1 cellular context compared by ENCODE assay signal in the genomic region with DNA sequence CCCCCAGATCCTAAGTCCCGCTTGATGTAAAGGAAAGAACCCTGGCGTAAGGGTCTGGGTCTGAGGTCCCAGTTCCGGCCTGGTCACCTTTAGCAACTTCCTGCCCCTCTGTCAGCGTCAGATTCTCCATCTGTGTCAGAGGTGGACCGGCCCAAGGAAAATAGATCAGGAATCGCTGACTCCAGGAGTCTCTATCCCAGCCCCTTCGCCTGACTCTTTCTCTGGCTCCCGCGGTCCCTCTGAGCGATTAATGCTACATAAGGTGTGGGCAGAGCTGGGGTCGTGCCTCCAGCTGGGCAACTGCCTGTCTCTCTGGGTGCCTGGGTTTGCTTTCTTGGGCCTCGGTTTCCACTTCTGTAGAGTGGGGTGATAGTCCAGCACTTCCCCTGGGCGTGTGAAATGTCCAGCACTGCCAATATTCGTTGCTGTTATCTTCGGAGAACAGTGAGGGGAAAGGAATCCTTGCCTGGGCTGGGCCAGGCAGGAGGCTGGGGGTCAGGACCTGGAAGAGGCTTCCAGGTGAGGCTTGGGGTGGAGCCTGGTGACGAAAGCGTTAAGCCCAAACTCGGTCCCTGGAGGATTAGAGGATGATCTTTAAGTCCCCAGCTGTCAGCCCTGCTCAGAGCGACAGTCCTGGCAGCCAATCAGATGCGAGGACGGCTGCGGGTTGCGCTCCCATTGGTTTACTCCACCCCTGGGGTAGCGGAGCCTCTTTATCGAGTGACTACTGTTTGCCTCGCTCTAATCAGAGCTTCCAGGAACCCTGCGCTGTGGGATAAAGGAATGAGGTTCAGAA.
A peak's percentile ranks its signal among the peaks of the same experiment; 100 is the strongest.
TF ChIP-seq lines count a peak whose summit lies in the region.

No MANE protein-coding gene starts in this region.

TF ChIP-seq in HEK293, 187 proteins besides CTCF, POLR2A, EP300 and RAD21 (continued from another document and continues in another):
- TF ChIP-seq, protein P1, sequence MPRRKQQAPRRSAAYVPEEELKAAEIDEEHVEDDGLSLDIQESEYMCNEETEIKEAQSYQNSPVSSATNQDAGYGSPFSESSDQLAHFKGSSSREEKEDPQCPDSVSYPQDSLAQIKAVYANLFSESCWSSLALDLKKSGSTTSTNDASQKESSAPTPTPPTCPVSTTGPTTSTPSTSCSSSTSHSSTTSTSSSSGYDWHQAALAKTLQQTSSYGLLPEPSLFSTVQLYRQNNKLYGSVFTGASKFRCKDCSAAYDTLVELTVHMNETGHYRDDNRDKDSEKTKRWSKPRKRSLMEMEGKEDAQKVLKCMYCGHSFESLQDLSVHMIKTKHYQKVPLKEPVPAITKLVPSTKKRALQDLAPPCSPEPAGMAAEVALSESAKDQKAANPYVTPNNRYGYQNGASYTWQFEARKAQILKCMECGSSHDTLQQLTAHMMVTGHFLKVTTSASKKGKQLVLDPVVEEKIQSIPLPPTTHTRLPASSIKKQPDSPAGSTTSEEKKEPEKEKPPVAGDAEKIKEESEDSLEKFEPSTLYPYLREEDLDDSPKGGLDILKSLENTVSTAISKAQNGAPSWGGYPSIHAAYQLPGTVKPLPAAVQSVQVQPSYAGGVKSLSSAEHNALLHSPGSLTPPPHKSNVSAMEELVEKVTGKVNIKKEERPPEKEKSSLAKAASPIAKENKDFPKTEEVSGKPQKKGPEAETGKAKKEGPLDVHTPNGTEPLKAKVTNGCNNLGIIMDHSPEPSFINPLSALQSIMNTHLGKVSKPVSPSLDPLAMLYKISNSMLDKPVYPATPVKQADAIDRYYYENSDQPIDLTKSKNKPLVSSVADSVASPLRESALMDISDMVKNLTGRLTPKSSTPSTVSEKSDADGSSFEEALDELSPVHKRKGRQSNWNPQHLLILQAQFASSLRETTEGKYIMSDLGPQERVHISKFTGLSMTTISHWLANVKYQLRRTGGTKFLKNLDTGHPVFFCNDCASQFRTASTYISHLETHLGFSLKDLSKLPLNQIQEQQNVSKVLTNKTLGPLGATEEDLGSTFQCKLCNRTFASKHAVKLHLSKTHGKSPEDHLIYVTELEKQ (tag by site-specific recombination; IDR thresholded peaks at IDR 0.05; ENCODE audit: borderline replicate concordance): 0 out of 2 replicates have a peak, but pooled peaks have one; percentile 17
- TF ChIP-seq, protein P2, sequence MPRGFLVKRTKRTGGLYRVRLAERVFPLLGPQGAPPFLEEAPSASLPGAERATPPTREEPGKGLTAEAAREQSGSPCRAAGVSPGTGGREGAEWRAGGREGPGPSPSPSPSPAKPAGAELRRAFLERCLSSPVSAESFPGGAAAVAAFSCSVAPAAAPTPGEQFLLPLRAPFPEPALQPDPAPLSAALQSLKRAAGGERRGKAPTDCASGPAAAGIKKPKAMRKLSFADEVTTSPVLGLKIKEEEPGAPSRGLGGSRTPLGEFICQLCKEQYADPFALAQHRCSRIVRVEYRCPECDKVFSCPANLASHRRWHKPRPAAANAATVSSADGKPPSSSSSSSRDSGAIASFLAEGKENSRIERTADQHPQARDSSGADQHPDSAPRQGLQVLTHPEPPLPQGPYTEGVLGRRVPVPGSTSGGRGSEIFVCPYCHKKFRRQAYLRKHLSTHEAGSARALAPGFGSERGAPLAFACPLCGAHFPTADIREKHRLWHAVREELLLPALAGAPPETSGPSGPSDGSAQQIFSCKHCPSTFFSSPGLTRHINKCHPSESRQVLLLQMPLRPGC (tag by site-specific recombination; IDR thresholded peaks at IDR 0.05): peak; percentile 51; the same call in 1 of the 2 replicates
- TF ChIP-seq GFI1B (tag by site-specific recombination; IDR thresholded peaks at IDR 0.05) (no peak), HOXA7 (CRISPR knock-in tag; IDR thresholded peaks at IDR 0.05; ENCODE audit: borderline replicate concordance) (no peak), ZNF792 (tag by site-specific recombination; IDR thresholded peaks at IDR 0.05) (peak; percentile 99), ZNF558 (tag by site-specific recombination; IDR thresholded peaks at IDR 0.05) (peak; percentile 8; the same call in 1 of the 2 replicates), ZNF830 (tag by site-specific recombination; IDR thresholded peaks at IDR 0.05; ENCODE audit: low read depth) (no peak), ZNF510 (tag by site-specific recombination; IDR thresholded peaks at IDR 0.05; ENCODE audit: insufficient replicate concordance) (no peak), ZNF623 (tag by site-specific recombination; IDR thresholded peaks at IDR 0.05) (peak; percentile 17; the same call in 1 of the 2 replicates), GLIS2 (tag by site-specific recombination; IDR thresholded peaks at IDR 0.05) (peak; percentile 73), GLIS1 (tag by site-specific recombination; IDR thresholded peaks at IDR 0.05) (peak; percentile 69), SP7 (tag by site-specific recombination; IDR thresholded peaks at IDR 0.05) (peak; percentile 74), ZFP3 (tag by site-specific recombination; IDR thresholded peaks at IDR 0.05; ENCODE audit: low read depth) (no peak), ZNF747 (tag by site-specific recombination; IDR thresholded peaks at IDR 0.05) (no peak), ZNF473 (tag by site-specific recombination; IDR thresholded peaks at IDR 0.05) (no peak), KLF9 (tag by site-specific recombination; IDR thresholded peaks at IDR 0.05; ENCODE audit: low read depth) (no peak), ZNF184 (tag by site-specific recombination; IDR thresholded peaks at IDR 0.05) (no peak), ZBTB48 (tag by site-specific recombination; IDR thresholded peaks at IDR 0.05) (peak; percentile 95), KLF10 (tag by site-specific recombination; IDR thresholded peaks at IDR 0.05) (no peak), ZSCAN23 (tag by site-specific recombination; IDR thresholded peaks at IDR 0.05) (peak; percentile 48; the same call in 1 of the 2 replicates), ZNF366 (tag by site-specific recombination; conservative IDR thresholded peaks at IDR 0.05) (no peak; the same call in 1 of the 2 replicates), ZNF596 (tag by site-specific recombination; IDR thresholded peaks at IDR 0.05) (peak; percentile 85), BCL11B (tag by site-specific recombination; IDR thresholded peaks at IDR 0.05; ENCODE audit: low read depth) (no peak; the same call in 1 of the 2 replicates), BCL11A (tag by site-specific recombination; IDR thresholded peaks at IDR 0.05; ENCODE audit: low read depth) (0 out of 2 replicates have a peak, but pooled peaks have one; percentile 51), ZNF677 (tag by site-specific recombination; IDR thresholded peaks at IDR 0.05) (no peak), YY2 (tag by site-specific recombination; IDR thresholded peaks at IDR 0.05) (no peak), ZBTB21 (tag by site-specific recombination; IDR thresholded peaks at IDR 0.05) (no peak), HOXD13 (CRISPR knock-in tag; IDR thresholded peaks at IDR 0.05; ENCODE audit: borderline replicate concordance) (no peak), KLF1 (tag by site-specific recombination; IDR thresholded peaks at IDR 0.05) (peak; percentile 74), ZNF521 (tag by site-specific recombination; IDR thresholded peaks at IDR 0.05) (no peak), ZNF585B (tag by site-specific recombination; IDR thresholded peaks at IDR 0.05) (no peak), YY1 (tag by site-specific recombination; IDR thresholded peaks at IDR 0.05) (no peak), ZNF274 (IDR thresholded peaks at IDR 0.05; ENCODE audit: low read length) (no peak), ZNF274 (tag by site-specific recombination; IDR thresholded peaks at IDR 0.05; ENCODE audit: borderline replicate concordance) (no peak), KLF8 (tag by site-specific recombination; IDR thresholded peaks at IDR 0.05) (peak; percentile 95), ZNF121 (tag by site-specific recombination; IDR thresholded peaks at IDR 0.05) (no peak; the same call in 1 of the 2 replicates), ZBTB17 (tag by site-specific recombination; IDR thresholded peaks at IDR 0.05) (no peak), ZNF24 (tag by site-specific recombination; IDR thresholded peaks at IDR 0.05) (peak; percentile 66), ZBTB7A (tag by site-specific recombination; IDR thresholded peaks at IDR 0.05; ENCODE audit: low read depth) (peak; percentile 76; the same call in 1 of the 2 replicates), ZNF768 (tag by site-specific recombination; IDR thresholded peaks at IDR 0.05) (0 out of 2 replicates have a peak, but pooled peaks have one; percentile 30), ZNF221 (tag by site-specific recombination; IDR thresholded peaks at IDR 0.05; ENCODE audit: borderline replicate concordance) (no peak), RBAK (tag by site-specific recombination; IDR thresholded peaks at IDR 0.05) (no peak), ZBTB8A (tag by site-specific recombination; IDR thresholded peaks at IDR 0.05) (peak; percentile 14; the same call in 1 of the 2 replicates), ZNF391 (tag by site-specific recombination; IDR thresholded peaks at IDR 0.05; ENCODE audit: borderline replicate concordance, low read depth) (0 out of 2 replicates have a peak, but pooled peaks have one; percentile 16), ZNF544 (tag by site-specific recombination; IDR thresholded peaks at IDR 0.05) (no peak), SALL2 (tag by site-specific recombination; IDR thresholded peaks at IDR 0.05; ENCODE audit: borderline replicate concordance) (no peak), ZNF776 (tag by site-specific recombination; IDR thresholded peaks at IDR 0.05; ENCODE audit: borderline replicate concordance) (no peak), ZNF324 (tag by site-specific recombination; IDR thresholded peaks at IDR 0.05) (peak; percentile 57), KLF16 (tag by site-specific recombination; IDR thresholded peaks at IDR 0.05) (no peak; the same call in none of the 2 replicates), ZEB2 (tag by site-specific recombination; IDR thresholded peaks at IDR 0.05) (peak; percentile 96)
- TF ChIP-seq, protein P3, sequence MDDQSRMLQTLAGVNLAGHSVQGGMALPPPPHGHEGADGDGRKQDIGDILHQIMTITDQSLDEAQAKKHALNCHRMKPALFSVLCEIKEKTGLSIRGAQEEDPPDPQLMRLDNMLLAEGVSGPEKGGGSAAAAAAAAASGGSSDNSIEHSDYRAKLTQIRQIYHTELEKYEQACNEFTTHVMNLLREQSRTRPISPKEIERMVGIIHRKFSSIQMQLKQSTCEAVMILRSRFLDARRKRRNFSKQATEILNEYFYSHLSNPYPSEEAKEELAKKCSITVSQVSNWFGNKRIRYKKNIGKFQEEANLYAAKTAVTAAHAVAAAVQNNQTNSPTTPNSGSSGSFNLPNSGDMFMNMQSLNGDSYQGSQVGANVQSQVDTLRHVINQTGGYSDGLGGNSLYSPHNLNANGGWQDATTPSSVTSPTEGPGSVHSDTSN (CRISPR knock-in tag; IDR thresholded peaks at IDR 0.05): peak; percentile 93; the same call in 1 of the 2 replicates
- TF ChIP-seq, protein P4, sequence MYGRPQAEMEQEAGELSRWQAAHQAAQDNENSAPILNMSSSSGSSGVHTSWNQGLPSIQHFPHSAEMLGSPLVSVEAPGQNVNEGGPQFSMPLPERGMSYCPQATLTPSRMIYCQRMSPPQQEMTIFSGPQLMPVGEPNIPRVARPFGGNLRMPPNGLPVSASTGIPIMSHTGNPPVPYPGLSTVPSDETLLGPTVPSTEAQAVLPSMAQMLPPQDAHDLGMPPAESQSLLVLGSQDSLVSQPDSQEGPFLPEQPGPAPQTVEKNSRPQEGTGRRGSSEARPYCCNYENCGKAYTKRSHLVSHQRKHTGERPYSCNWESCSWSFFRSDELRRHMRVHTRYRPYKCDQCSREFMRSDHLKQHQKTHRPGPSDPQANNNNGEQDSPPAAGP (tag by site-specific recombination; IDR thresholded peaks at IDR 0.05): peak; percentile 91
- TF ChIP-seq, protein P5, sequence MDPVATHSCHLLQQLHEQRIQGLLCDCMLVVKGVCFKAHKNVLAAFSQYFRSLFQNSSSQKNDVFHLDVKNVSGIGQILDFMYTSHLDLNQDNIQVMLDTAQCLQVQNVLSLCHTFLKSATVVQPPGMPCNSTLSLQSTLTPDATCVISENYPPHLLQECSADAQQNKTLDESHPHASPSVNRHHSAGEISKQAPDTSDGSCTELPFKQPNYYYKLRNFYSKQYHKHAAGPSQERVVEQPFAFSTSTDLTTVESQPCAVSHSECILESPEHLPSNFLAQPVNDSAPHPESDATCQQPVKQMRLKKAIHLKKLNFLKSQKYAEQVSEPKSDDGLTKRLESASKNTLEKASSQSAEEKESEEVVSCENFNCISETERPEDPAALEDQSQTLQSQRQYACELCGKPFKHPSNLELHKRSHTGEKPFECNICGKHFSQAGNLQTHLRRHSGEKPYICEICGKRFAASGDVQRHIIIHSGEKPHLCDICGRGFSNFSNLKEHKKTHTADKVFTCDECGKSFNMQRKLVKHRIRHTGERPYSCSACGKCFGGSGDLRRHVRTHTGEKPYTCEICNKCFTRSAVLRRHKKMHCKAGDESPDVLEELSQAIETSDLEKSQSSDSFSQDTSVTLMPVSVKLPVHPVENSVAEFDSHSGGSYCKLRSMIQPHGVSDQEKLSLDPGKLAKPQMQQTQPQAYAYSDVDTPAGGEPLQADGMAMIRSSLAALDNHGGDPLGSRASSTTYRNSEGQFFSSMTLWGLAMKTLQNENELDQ (tag by site-specific recombination; IDR thresholded peaks at IDR 0.05; ENCODE audit: low read depth): no peak
- TF ChIP-seq, protein P6, sequence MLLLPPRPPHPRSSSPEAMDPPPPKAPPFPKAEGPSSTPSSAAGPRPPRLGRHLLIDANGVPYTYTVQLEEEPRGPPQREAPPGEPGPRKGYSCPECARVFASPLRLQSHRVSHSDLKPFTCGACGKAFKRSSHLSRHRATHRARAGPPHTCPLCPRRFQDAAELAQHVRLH (tag by site-specific recombination; IDR thresholded peaks at IDR 0.05): peak; percentile 73
- TF ChIP-seq, protein P7, sequence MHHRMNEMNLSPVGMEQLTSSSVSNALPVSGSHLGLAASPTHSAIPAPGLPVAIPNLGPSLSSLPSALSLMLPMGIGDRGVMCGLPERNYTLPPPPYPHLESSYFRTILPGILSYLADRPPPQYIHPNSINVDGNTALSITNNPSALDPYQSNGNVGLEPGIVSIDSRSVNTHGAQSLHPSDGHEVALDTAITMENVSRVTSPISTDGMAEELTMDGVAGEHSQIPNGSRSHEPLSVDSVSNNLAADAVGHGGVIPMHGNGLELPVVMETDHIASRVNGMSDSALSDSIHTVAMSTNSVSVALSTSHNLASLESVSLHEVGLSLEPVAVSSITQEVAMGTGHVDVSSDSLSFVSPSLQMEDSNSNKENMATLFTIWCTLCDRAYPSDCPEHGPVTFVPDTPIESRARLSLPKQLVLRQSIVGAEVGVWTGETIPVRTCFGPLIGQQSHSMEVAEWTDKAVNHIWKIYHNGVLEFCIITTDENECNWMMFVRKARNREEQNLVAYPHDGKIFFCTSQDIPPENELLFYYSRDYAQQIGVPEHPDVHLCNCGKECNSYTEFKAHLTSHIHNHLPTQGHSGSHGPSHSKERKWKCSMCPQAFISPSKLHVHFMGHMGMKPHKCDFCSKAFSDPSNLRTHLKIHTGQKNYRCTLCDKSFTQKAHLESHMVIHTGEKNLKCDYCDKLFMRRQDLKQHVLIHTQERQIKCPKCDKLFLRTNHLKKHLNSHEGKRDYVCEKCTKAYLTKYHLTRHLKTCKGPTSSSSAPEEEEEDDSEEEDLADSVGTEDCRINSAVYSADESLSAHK (tag by site-specific recombination; IDR thresholded peaks at IDR 0.05): peak; percentile 65
